Comparison of ENCODE assay signal across 24 cellular contexts in the genomic region with DNA sequence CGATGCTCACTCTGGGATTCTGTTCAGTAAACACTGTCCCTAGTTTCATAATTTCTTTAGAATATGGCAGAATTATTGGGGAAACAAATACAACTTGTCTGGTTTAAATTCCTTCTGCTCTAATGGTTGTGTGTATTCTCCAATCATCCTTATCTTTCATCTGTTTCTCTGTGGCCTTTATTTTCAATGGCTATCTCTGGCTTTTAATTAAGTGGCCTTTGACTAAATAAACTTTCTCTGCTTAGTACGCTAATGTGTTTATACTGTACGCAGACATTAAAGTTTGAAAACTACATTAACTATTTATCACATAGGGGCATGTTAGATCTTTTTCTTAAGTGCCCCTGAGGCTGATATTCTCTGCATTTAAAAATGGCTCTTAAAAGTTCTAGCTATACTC. TPM values are rescaled to one million over a fixed set of nuclear protein-coding genes. Genes with fewer than 3 reads are reported as not detected.
A peak's percentile ranks its signal among the peaks of the same experiment; 100 is the strongest.
DNase-seq lines count a peak whose midpoint lies in the region; ATAC-seq, FAIRE-seq and TF ChIP-seq lines count a peak whose summit lies in the region.
"Had no signal": no experiment of that assay in that cellular context is flagged by ENCODE, and none has a peak within 500 bp of the region (broad histone marks: within the 10 kb centered on the region; RNA-seq: fewer than 3 reads in every experiment).

No MANE protein-coding gene starts in this region.

- DNase-seq in NCI-H146 treated with DMSO at 0.1 percent for 48 hours (lab: John Stamatoyannopoulos, UW; ENCODE audit: unreplicated experiment) (peak; percentile 52), osteoblast (ENCODE audit: insufficient read length, low spot score, missing footprints) (peak; percentile 36), H54 (ENCODE audit: insufficient read length, low spot score) (no peak), nucleus accumbens (lab: John Stamatoyannopoulos, UW) (no peak), erythroblast (lab: John Stamatoyannopoulos, UW) (no peak)
- DNase-seq: C1 segment of cervical spinal cord; Calu3; CD4-positive, alpha-beta memory T cell; COR-L47; DMS53; DMS79 treated with DMSO at 0.1 percent for 48 hours; GF-D8; GM23248; H9; HFFc6 had no signal

- FAIRE-seq in H54 (lab: Jason Lieb, UNC) = no peak
- FAIRE-seq: GM12891, GM18507, H1 had no signal

- H3K4me3 ChIP-seq in osteoblast (ENCODE audit: insufficient read depth, low read length) = no peak overlapping the region
- H3K4me3 ChIP-seq: GM23248 had no signal

- TF ChIP-seq POLR2A in H54 (IDR thresholded peaks at IDR 0.05; ENCODE audit: low read depth, low read length) = no peak
- TF ChIP-seq POLR2A in erythroblast (IDR thresholded peaks at IDR 0.05; ENCODE audit: low read length) = no peak

- H3K4me2 ChIP-seq in osteoblast (ENCODE audit: insufficient read depth, low read length) = no peak overlapping the region

- H3K27ac ChIP-seq in VCaP (peak overlapping the region; percentile 12; the same call in 1 of the 2 replicates), osteoblast (ENCODE audit: low read depth, low read length) (no peak overlapping the region)
- H3K27ac ChIP-seq: GM23248 had no signal

- H3K36me3 ChIP-seq in osteoblast (ENCODE audit: insufficient read depth, low read length) = no peaks in the 10 kb centered on the region

- H2AFZ ChIP-seq in osteoblast (ENCODE audit: low read length) = no peak overlapping the region
- H2AFZ ChIP-seq: GM23248 had no signal

- TF ChIP-seq CTCF in VCaP (conservative IDR thresholded peaks at IDR 0.05) (no peak), osteoblast (IDR thresholded peaks at IDR 0.05; ENCODE audit: extremely low read depth, low read depth, low read length) (no peak)

- H3K4me1 ChIP-seq in osteoblast (ENCODE audit: insufficient read depth, low read length) = no peaks in the 10 kb centered on the region

- H3K27me3 ChIP-seq in osteoblast (ENCODE audit: insufficient read depth, low read length) = no peaks in the 10 kb centered on the region

- no peaks in the 10 kb centered on the region for H3K79me2 ChIP-seq in osteoblast (ENCODE audit: insufficient read depth, low read length)

- H3K9me3 ChIP-seq in osteoblast (ENCODE audit: low read depth, low read length) = peaks cover 2% of the 10 kb centered on the region

- ATAC-seq in HG03571 (IDR thresholded peaks at IDR 0.05; ENCODE audit: unreplicated experiment) = no peak
- ATAC-seq: HCT116 had no signal

- H4K20me1 ChIP-seq in osteoblast (ENCODE audit: insufficient read depth, low read length) = no peaks in the 10 kb centered on the region

RNA-seq across cellular contexts. Expression of gene CDH7, which starts 40.9 kb away (rescaled TPM):
- not detected in 2 replicates for total RNA-seq in osteoblast
- total RNA-seq: A172; Calu3; CD4-positive, alpha-beta memory T cell; Daoy; G401; GM23248; HFFc6 had no signal

Comparison
In these comparisons a context has a peak if more than half of its experiments do, and no peak if none do; other contexts are left out.
1. DNase-seq: peak in NCI-H146 treated with DMSO at 0.1 percent for 48 hours (single experiment) and osteoblast (single experiment); none in H54 (single experiment), nucleus accumbens (0 of 56) and erythroblast (0 of 2).